In the genomic region with DNA sequence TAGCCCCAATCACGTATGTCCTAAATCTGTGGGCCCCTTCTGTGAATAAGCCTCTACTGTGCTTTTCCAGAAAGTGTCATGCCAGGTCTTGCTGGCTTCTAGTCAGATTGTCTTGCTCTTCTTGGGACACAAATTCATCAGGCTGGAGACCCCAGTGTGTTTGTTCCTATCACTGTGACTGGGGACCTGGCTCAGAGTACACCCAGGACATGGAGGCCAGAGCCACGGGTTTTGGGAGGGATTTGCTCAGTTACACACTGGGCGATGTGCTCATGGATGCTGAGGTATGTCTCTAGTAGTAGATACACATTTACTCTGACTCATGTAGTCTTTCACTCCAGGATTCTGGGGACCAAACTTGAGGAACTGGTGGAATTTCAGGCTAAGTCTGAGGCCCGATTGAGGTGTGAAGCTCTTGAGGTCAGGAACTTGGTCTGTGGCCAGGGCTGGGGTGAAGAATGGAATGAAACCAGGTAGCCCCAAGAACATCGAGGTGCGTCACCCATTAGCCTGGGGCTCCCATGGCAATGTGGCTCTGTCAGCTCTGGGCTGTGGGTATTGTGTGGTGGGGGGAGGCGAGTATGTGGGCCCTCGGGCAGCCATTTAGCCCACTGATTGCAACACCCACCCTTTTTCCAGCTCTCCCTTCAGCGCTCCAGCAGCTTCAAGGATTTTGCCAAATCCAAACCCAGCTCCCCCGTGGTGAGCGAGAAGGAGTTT, we compare ENCODE assay signal across 1 cellular context.
TF ChIP-seq lines count a peak whose summit lies in the region.

No MANE protein-coding gene starts in this region.

TF ChIP-seq in GM12878, 131 proteins besides CTCF, POLR2A, EP300 and RAD21:
- no peak for TF ChIP-seq NFXL1 (IDR thresholded peaks at IDR 0.05; ENCODE audit: borderline replicate concordance)
- TF ChIP-seq, protein P1, sequence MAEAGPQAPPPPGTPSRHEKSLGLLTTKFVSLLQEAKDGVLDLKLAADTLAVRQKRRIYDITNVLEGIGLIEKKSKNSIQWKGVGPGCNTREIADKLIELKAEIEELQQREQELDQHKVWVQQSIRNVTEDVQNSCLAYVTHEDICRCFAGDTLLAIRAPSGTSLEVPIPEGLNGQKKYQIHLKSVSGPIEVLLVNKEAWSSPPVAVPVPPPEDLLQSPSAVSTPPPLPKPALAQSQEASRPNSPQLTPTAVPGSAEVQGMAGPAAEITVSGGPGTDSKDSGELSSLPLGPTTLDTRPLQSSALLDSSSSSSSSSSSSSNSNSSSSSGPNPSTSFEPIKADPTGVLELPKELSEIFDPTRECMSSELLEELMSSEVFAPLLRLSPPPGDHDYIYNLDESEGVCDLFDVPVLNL (IDR thresholded peaks at IDR 0.05; ENCODE audit: low read depth, low read length): no peak
- TF ChIP-seq, protein P2, sequence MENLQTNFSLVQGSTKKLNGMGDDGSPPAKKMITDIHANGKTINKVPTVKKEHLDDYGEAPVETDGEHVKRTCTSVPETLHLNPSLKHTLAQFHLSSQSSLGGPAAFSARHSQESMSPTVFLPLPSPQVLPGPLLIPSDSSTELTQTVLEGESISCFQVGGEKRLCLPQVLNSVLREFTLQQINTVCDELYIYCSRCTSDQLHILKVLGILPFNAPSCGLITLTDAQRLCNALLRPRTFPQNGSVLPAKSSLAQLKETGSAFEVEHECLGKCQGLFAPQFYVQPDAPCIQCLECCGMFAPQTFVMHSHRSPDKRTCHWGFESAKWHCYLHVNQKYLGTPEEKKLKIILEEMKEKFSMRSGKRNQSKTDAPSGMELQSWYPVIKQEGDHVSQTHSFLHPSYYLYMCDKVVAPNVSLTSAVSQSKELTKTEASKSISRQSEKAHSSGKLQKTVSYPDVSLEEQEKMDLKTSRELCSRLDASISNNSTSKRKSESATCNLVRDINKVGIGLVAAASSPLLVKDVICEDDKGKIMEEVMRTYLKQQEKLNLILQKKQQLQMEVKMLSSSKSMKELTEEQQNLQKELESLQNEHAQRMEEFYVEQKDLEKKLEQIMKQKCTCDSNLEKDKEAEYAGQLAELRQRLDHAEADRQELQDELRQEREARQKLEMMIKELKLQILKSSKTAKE (IDR thresholded peaks at IDR 0.05; ENCODE audit: low read depth, poor library complexity, severe bottlenecking): no peak
- no peak for TF ChIP-seq CREM (IDR thresholded peaks at IDR 0.05; ENCODE audit: low read depth)
- TF ChIP-seq, protein P3, sequence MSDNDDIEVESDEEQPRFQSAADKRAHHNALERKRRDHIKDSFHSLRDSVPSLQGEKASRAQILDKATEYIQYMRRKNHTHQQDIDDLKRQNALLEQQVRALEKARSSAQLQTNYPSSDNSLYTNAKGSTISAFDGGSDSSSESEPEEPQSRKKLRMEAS (IDR thresholded peaks at IDR 0.05; ENCODE audit: low read depth, low read length): no peak
- TF ChIP-seq EED (IDR thresholded peaks at IDR 0.05; ENCODE audit: low read depth): no peak
- TF ChIP-seq BCL11A (IDR thresholded peaks at IDR 0.05; ENCODE audit: low read depth, low read length): no peak
- no peak for TF ChIP-seq CREB1 (IDR thresholded peaks at IDR 0.05; ENCODE audit: low read depth)
- no peak for TF ChIP-seq YY1 (IDR thresholded peaks at IDR 0.05; ENCODE audit: low read depth, low read length)
- TF ChIP-seq, protein P4, sequence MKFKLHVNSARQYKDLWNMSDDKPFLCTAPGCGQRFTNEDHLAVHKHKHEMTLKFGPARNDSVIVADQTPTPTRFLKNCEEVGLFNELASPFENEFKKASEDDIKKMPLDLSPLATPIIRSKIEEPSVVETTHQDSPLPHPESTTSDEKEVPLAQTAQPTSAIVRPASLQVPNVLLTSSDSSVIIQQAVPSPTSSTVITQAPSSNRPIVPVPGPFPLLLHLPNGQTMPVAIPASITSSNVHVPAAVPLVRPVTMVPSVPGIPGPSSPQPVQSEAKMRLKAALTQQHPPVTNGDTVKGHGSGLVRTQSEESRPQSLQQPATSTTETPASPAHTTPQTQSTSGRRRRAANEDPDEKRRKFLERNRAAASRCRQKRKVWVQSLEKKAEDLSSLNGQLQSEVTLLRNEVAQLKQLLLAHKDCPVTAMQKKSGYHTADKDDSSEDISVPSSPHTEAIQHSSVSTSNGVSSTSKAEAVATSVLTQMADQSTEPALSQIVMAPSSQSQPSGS (IDR thresholded peaks at IDR 0.05; ENCODE audit: low read length): no peak
- TF ChIP-seq KAT2A (conservative IDR thresholded peaks at IDR 0.05; ENCODE audit: control insufficient read depth, low read depth, low read length): no peak
- TF ChIP-seq SPI1 (IDR thresholded peaks at IDR 0.05; ENCODE audit: borderline replicate concordance, insufficient read depth, low read depth, low read length): no peak
- TF ChIP-seq, protein P5, sequence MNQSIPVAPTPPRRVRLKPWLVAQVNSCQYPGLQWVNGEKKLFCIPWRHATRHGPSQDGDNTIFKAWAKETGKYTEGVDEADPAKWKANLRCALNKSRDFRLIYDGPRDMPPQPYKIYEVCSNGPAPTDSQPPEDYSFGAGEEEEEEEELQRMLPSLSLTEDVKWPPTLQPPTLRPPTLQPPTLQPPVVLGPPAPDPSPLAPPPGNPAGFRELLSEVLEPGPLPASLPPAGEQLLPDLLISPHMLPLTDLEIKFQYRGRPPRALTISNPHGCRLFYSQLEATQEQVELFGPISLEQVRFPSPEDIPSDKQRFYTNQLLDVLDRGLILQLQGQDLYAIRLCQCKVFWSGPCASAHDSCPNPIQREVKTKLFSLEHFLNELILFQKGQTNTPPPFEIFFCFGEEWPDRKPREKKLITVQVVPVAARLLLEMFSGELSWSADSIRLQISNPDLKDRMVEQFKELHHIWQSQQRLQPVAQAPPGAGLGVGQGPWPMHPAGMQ (IDR thresholded peaks at IDR 0.05; ENCODE audit: borderline replicate concordance): no peak
- TF ChIP-seq TCF3 (IDR thresholded peaks at IDR 0.05; ENCODE audit: borderline replicate concordance, insufficient read depth, low read depth, low read length): no peak
- TF ChIP-seq, protein P6, sequence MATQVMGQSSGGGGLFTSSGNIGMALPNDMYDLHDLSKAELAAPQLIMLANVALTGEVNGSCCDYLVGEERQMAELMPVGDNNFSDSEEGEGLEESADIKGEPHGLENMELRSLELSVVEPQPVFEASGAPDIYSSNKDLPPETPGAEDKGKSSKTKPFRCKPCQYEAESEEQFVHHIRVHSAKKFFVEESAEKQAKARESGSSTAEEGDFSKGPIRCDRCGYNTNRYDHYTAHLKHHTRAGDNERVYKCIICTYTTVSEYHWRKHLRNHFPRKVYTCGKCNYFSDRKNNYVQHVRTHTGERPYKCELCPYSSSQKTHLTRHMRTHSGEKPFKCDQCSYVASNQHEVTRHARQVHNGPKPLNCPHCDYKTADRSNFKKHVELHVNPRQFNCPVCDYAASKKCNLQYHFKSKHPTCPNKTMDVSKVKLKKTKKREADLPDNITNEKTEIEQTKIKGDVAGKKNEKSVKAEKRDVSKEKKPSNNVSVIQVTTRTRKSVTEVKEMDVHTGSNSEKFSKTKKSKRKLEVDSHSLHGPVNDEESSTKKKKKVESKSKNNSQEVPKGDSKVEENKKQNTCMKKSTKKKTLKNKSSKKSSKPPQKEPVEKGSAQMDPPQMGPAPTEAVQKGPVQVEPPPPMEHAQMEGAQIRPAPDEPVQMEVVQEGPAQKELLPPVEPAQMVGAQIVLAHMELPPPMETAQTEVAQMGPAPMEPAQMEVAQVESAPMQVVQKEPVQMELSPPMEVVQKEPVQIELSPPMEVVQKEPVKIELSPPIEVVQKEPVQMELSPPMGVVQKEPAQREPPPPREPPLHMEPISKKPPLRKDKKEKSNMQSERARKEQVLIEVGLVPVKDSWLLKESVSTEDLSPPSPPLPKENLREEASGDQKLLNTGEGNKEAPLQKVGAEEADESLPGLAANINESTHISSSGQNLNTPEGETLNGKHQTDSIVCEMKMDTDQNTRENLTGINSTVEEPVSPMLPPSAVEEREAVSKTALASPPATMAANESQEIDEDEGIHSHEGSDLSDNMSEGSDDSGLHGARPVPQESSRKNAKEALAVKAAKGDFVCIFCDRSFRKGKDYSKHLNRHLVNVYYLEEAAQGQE (IDR thresholded peaks at IDR 0.05; ENCODE audit: low read depth, low read length): no peak
- TF ChIP-seq WRNIP1 (IDR thresholded peaks at IDR 0.05; ENCODE audit: borderline replicate concordance, low read depth, low read length): no peak
- no peak for TF ChIP-seq EGR1 (IDR thresholded peaks at IDR 0.05; ENCODE audit: borderline replicate concordance in 1 of 2, low read depth in 2 of 2, low read length in 2 of 2)
- no peak for TF ChIP-seq CBX3 (IDR thresholded peaks at IDR 0.05; ENCODE audit: borderline replicate concordance, low read depth)
- TF ChIP-seq, protein P7, sequence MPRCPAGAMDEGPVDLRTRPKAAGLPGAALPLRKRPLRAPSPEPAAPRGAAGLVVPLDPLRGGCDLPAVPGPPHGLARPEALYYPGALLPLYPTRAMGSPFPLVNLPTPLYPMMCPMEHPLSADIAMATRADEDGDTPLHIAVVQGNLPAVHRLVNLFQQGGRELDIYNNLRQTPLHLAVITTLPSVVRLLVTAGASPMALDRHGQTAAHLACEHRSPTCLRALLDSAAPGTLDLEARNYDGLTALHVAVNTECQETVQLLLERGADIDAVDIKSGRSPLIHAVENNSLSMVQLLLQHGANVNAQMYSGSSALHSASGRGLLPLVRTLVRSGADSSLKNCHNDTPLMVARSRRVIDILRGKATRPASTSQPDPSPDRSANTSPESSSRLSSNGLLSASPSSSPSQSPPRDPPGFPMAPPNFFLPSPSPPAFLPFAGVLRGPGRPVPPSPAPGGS (IDR thresholded peaks at IDR 0.05; ENCODE audit: borderline replicate concordance, insufficient read depth, low read depth, low read length, poor library complexity, severe bottlenecking): no peak
